20 cellular contexts compared by ENCODE assay signal in the genomic region with DNA sequence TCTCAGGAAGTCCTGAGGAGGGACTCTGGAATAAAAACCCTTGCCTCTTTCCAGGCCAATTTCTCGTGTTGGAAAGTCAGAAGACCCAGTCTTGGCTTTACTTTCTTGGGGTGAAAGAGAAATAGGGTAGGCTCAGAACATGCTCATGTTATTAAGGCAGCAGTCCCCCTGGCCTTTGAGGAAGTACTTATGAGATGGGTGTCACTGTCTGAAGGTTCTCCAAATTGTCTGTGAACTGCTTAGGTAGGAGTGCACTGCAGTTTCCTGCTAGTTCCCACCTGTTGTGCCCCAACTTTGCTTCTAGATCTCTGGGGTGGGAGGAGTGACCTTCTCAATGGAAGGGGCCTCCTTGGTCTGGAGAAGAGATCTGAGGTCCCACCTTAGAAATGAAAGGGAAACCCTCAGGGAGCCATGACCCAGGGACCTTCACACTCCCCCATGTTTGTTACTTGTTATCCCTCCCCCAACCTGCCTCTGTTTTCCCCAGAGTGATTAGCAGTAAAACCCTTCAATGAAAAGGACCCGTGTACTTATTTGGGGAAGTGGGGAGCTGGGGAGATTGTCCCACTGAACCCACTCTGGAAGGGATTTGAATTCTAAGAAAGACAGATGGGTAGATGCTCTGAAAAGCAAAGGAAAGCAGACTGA.
"Had no signal": no experiment of that assay in that cellular context is flagged by ENCODE, and none has a peak within 500 bp of the region (broad histone marks: within the 10 kb centered on the region; RNA-seq: fewer than 3 reads in every experiment).

No MANE protein-coding gene starts in this region.

- DNase-seq: activated CD4-positive, alpha-beta memory T cell treated with anti-CD3 and anti-CD28 coated beads for 36 hours; activated CD4-positive, alpha-beta T cell treated with anti-CD3 and anti-CD28 coated beads for 48 hours; activated gamma-delta T cell; amniotic stem cell; effector memory CD4-positive, alpha-beta T cell; foreskin melanocyte; hippocampal formation; left ventricle myocardium inferior; ovary; stimulated activated CD4-positive, alpha-beta T cell treated with anti-CD3 and anti-CD28 coated beads, Interleukin-4, amount 100 ng/mL, for 24 hours; T-helper 17 cell; tibial artery had no signal

- H3K9me3 Mint-ChIP-seq: central memory CD8-positive, alpha-beta T cell; stimulated activated naive CD8-positive, alpha-beta T cell treated with anti-CD3 and anti-CD28 coated beads, Interleukin-15, Interleukin-2, amounts not matched to agents 100 ng/mL and 50 ng/mL, for 24 hours had no signal

- H3K27ac Mint-ChIP-seq: activated CD4-positive, alpha-beta memory T cell treated with anti-CD3 and anti-CD28 coated beads for 36 hours; nephron; stimulated activated naive CD8-positive, alpha-beta T cell treated with anti-CD3 and anti-CD28 coated beads, Interleukin-15, Interleukin-2, amounts not matched to agents 100 ng/mL and 50 ng/mL, for 24 hours; T-helper 17 cell had no signal

- H3K4me3 ChIP-seq: breast epithelium, left ventricle myocardium inferior, ovary, prostate gland, tibial artery had no signal

- H3K9me3 ChIP-seq: neutrophil, prostate gland had no signal

- H3K4me3 Mint-ChIP-seq: activated CD4-positive, alpha-beta memory T cell treated with anti-CD3 and anti-CD28 coated beads for 36 hours; central memory CD8-positive, alpha-beta T cell; nephron; stimulated activated naive CD8-positive, alpha-beta T cell treated with anti-CD3 and anti-CD28 coated beads, Interleukin-15, Interleukin-2, amounts not matched to agents 100 ng/mL and 50 ng/mL, for 24 hours; T-helper 17 cell had no signal

- H3K36me3 ChIP-seq: breast epithelium, ovary had no signal

- H3K27me3 ChIP-seq: breast epithelium, neutrophil, ovary, tibial artery had no signal

- ATAC-seq: activated naive CD4-positive, alpha-beta T cell treated with anti-CD3 and anti-CD28 coated beads, Interleukin-2, amount 50 U/mL, for 72 hours; esophagus mucosa; T-helper 17 cell had no signal

- H3K4me1 ChIP-seq: breast epithelium, prostate gland had no signal

- H3K27ac ChIP-seq: breast epithelium, neutrophil, ovary, prostate gland, tibial artery had no signal

- H3K27me3 Mint-ChIP-seq: activated CD4-positive, alpha-beta memory T cell treated with anti-CD3 and anti-CD28 coated beads for 36 hours; central memory CD8-positive, alpha-beta T cell; stimulated activated naive CD8-positive, alpha-beta T cell treated with anti-CD3 and anti-CD28 coated beads, Interleukin-15, Interleukin-2, amounts not matched to agents 100 ng/mL and 50 ng/mL, for 24 hours; T-helper 17 cell had no signal
